18 cellular contexts compared by ENCODE assay signal in the genomic region with DNA sequence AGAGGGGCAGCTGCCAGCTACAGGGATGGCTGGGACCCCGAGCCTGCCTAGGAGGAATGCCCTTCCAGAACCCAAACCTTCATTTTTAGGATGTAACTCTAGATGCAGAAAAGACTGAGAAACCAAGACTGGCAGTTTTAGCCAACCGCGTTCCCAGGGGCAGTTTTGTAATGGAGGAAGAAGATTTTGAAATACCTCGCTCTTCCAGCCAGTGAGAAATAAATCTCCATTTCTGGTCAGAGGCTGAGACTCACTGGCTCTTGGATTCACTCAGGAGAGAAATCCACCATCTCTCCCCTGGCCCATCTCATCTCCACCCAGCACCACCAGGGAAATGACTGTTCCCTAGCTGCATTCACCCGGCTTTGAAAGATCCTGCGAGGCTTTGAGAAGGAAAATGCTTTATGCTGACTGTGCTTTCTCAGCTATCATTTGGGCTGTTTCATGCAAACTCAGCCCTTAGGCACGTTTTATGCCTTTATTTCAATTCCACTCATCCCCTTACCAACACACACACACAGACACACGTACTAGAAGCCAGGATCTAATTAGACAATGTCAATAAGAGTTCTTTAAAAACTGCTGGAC.
DNase-seq lines count a peak whose midpoint lies in the region; ATAC-seq lines count a peak whose summit lies in the region.
"Had no signal": no experiment of that assay in that cellular context is flagged by ENCODE, and none has a peak within 500 bp of the region (broad histone marks: within the 10 kb centered on the region; RNA-seq: fewer than 3 reads in every experiment).

No MANE protein-coding gene starts in this region.

- peak; percentile 51 for DNase-seq in NCI-H748 (lab: John Stamatoyannopoulos, UW; ENCODE audit: unreplicated experiment)
- no peak for DNase-seq in NCI-H748 treated with DMSO at 0.1 percent for 48 hours (lab: John Stamatoyannopoulos, UW)
- peak; percentile 14 for DNase-seq in RPMI8226
- peak; percentile 65 for DNase-seq in Right ventricle myocardium superior
- no peak for DNase-seq in ecto neural progenitor cell (ENCODE audit: low spot score)
- DNase-seq in NCI-H2107 (lab: John Stamatoyannopoulos, UW) = no peak
- no peak for DNase-seq in activated CD4-positive, CD25-positive, alpha-beta regulatory T cell treated with anti-CD3 and anti-CD28 coated beads, Interleukin-2, amount 50 U/mL, for 72 hours
- DNase-seq: activated CD4-positive, alpha-beta T cell treated with anti-CD3 and anti-CD28 coated beads, Interleukin-2, amount 10 ng/mL, durations not matched to agents 7 days and 5 days; activated T-cell treated with anti-CD3 and anti-CD28 coated beads, Interleukin-2, amount 50 U/mL, for 72 hours; hippocampal formation; NCI-H1105 treated with DMSO at 0.1 percent for 48 hours; NCI-H226; SHP77; sigmoid colon; uterus had no signal

- peaks cover 0 to 21% (median 13%) of the 10 kb centered on the region in 5 donors for H3K4me1 ChIP-seq in subcutaneous abdominal adipose tissue (ENCODE audit: control insufficient read depth in 5 of 5, insufficient read depth in 5 of 5, low read length in 5 of 5)
- H3K4me1 ChIP-seq: sigmoid colon, uterus had no signal

- H3K27ac ChIP-seq in subcutaneous abdominal adipose tissue (ENCODE audit: low read depth, low read length) = peak overlapping the region; percentile 18
- H3K27ac ChIP-seq: epithelial cell of prostate, sigmoid colon, uterus had no signal

- peak; percentile 75 for ATAC-seq in Right ventricle myocardium superior (ENCODE audit: poor library complexity)
- ATAC-seq: activated T-cell treated with anti-CD3 and anti-CD28 coated beads, Interleukin-2, amount 50 U/mL, for 72 hours; stimulated activated memory B cell treated with anti-CD40 and anti-IgM and Interleukin-4, amounts not matched to agents 10 μg/mL and 1 μg/mL and 100 μg/mL, for 72 hours had no signal

- no peak overlapping the region for H3K4me3 ChIP-seq in subcutaneous abdominal adipose tissue (ENCODE audit: low read depth in 1 of 5, low read length in 5 of 5)
- H3K4me3 ChIP-seq: sigmoid colon, uterus had no signal

- H3K9me3 ChIP-seq in subcutaneous abdominal adipose tissue (ENCODE audit: control insufficient read depth in 5 of 5, low read length in 5 of 5) = no peaks in the 10 kb centered on the region
- H3K9me3 ChIP-seq: sigmoid colon, uterus had no signal

- no peaks in the 10 kb centered on the region for H3K36me3 ChIP-seq in subcutaneous abdominal adipose tissue (ENCODE audit: control insufficient read depth in 5 of 5, insufficient read depth in 5 of 5, low read length in 5 of 5)
- H3K36me3 ChIP-seq: sigmoid colon, uterus had no signal

- H3K27me3 ChIP-seq in subcutaneous abdominal adipose tissue (ENCODE audit: control insufficient read depth in 5 of 5, insufficient read depth in 4 of 5, low read length in 5 of 5) = peaks cover 6 to 16% (median 15%) of the 10 kb centered on the region in 5 donors
- H3K27me3 ChIP-seq: sigmoid colon, uterus had no signal

- intact Hi-C loops in Right ventricle myocardium superior (cut with DNase I) = no loop called here

- no peak overlapping the region for H3K9ac ChIP-seq in subcutaneous abdominal adipose tissue (ENCODE audit: low read length in 5 of 5)

Comparison
In these comparisons a context has a peak if more than half of its experiments do, and no peak if none do; other contexts are left out.
1. DNase-seq: peak in NCI-H748 (single experiment), RPMI8226 (single experiment) and Right ventricle myocardium superior (single experiment); none in NCI-H748 treated with DMSO at 0.1 percent for 48 hours (single experiment), ecto neural progenitor cell (single experiment), NCI-H2107 (single experiment) and activated CD4-positive, CD25-positive, alpha-beta regulatory T cell treated with anti-CD3 and anti-CD28 coated beads, Interleukin-2, amount 50 U/mL, for 72 hours (single experiment).